In genomic region chr7:103279636-103279962, GRCh38 we compare ENCODE assay signal across 8 cellular contexts. TPM values are rescaled to one million over a fixed set of nuclear protein-coding genes. Genes with fewer than 3 reads are reported as not detected.
DNase-seq lines count a peak whose midpoint lies in the region; ATAC-seq, FAIRE-seq and TF ChIP-seq lines count a peak whose summit lies in the region.
"Not testable (repeated sequence)": the region's sequence is repeated elsewhere in the genome, so short reads cannot be mapped to it uniquely, and the experiment has no call there.

No MANE protein-coding gene starts in this region.

- H2AFZ ChIP-seq in endothelial cell of umbilical vein (ENCODE audit: low read depth, low read length) = peak overlapping the region; percentile 99

- H3K27ac Mint-ChIP-seq in Caco-2 (ENCODE audit: unreplicated experiment) = not testable (repeated sequence)
- H3K27ac Mint-ChIP-seq in activated CD4-positive, alpha-beta memory T cell treated with anti-CD3 and anti-CD28 coated beads for 36 hours = peak overlapping the region; percentile 89

- dilution Hi-C loops in endothelial cell of umbilical vein (cut with MboI; ENCODE audit: extremely low pct_ligation_motif_present, low sequenced_read_pairs) = not testable (repeated sequence)

- H3K9me3 Mint-ChIP-seq in Caco-2 (ENCODE audit: unreplicated experiment); activated CD4-positive, alpha-beta memory T cell treated with anti-CD3 and anti-CD28 coated beads for 36 hours: not testable (repeated sequence)

- TF ChIP-seq CTCF in Caco-2 (IDR thresholded peaks at IDR 0.05; ENCODE audit: insufficient read depth in 1 of 2, low read depth in 1 of 2, low read length in 1 of 2, severe bottlenecking in 1 of 2, unreplicated experiment in 1 of 2); endothelial cell of umbilical vein (IDR thresholded peaks at IDR 0.05; ENCODE audit: extremely low read depth in 1 of 2, insufficient read depth in 1 of 2, low read depth in 1 of 2, low read length in 2 of 2); lower leg skin (IDR thresholded peaks at IDR 0.05); spleen (IDR thresholded peaks at IDR 0.05 in 8 of 11, conservative IDR thresholded peaks at IDR 0.05 in 3 of 11): not testable (repeated sequence)

- H3K9ac ChIP-seq in endothelial cell of umbilical vein (replicated peaks; ENCODE audit: extremely low read depth, insufficient read depth, low read length) = not testable (repeated sequence)

- not testable (repeated sequence) for H3K4me1 ChIP-seq in Caco-2; endothelial cell of umbilical vein (ENCODE audit: control insufficient read depth, extremely low read depth, insufficient read depth, low read length)
- H3K4me1 ChIP-seq in spleen = peaks cover 0 to 24% (median 18%) of the 10 kb centered on the region in 6 donors

- not testable (repeated sequence) for H3K79me2 ChIP-seq in endothelial cell of umbilical vein (ENCODE audit: control insufficient read depth, insufficient read depth, low read length)

- POLR2A ChIA-PET in Caco-2 (lab: Charles Lee); endothelial cell of umbilical vein (lab: Charles Lee): not testable (repeated sequence)
- POLR2A ChIA-PET in activated CD4-positive, alpha-beta memory T cell treated with anti-CD3 and anti-CD28 coated beads for 36 hours (lab: Charles Lee) = interaction anchor here (0.7 to 1.6 kb wide), 2 partner anchors 204 to 205 kb away, joined by 3 to 6 read pairs; partner anchors contain the start of genes ARMC10 and FBXL13

- H3K4me3 ChIP-seq in Caco-2 (ENCODE audit: low read depth, low read length) (peak overlapping the region; percentile 44), endothelial cell of umbilical vein (replicated peaks in 1 of 3; ENCODE audit: insufficient read depth in 1 of 3, low read depth in 1 of 3, low read length in 3 of 3) (peak overlapping the region; percentile 41 to 52 (median 44)), lower leg skin (ENCODE audit: low read depth, poor library complexity, severe bottlenecking) (peak overlapping the region; percentile 42), spleen (peak overlapping the region; percentile 24 to 91 (median 69))

- not testable (repeated sequence) for BruUV-seq in Caco-2 (replicated peaks; lab: Mats Ljungman, UMichigan); endothelial cell of umbilical vein (replicated peaks; lab: Mats Ljungman, UMichigan)

- not testable (repeated sequence) for TF ChIP-seq POLR2A in endothelial cell of umbilical vein (IDR thresholded peaks at IDR 0.05; ENCODE audit: low read depth, low read length); lower leg skin (IDR thresholded peaks at IDR 0.05); spleen (IDR thresholded peaks at IDR 0.05)

- not testable (repeated sequence) for FAIRE-seq in endothelial cell of umbilical vein (lab: Jason Lieb, UNC)

- WGBS in lower leg skin, 2 donors = 1% methylated on average over 12 of the region's 12 CpGs
- WGBS in spleen, 5 donors = 0 to 2% (median 2%) methylated on average over 12 of the region's 12 CpGs

- peak overlapping the region; percentile 80 for H3K4me3 Mint-ChIP-seq in Caco-2 (ENCODE audit: unreplicated experiment)
- H3K4me3 Mint-ChIP-seq in activated CD4-positive, alpha-beta memory T cell treated with anti-CD3 and anti-CD28 coated beads for 36 hours = peak overlapping the region; percentile 96

- ATAC-seq in GM21390 (IDR thresholded peaks at IDR 0.05; ENCODE audit: unreplicated experiment) = peak; percentile 37
- peak; percentile 33 for ATAC-seq in HG03175 (IDR thresholded peaks at IDR 0.05; ENCODE audit: unreplicated experiment)

- not testable (repeated sequence) for DNase-seq in Caco-2; activated CD4-positive, alpha-beta memory T cell treated with anti-CD3 and anti-CD28 coated beads for 36 hours; lower leg skin (ENCODE audit: low spot score in 2 of 2); spleen
- peak; percentile 26 for DNase-seq in NCI-H2171 (lab: John Stamatoyannopoulos, UW)
- DNase-seq in endothelial cell of umbilical vein (ENCODE audit: low read depth, low spot score) = peak; percentile 7

- intact Hi-C loops in Caco-2 (cut with micrococcal nuclease; ENCODE audit: unreplicated experiment); endothelial cell of umbilical vein (cut with micrococcal nuclease); lower leg skin (cut with DNase I; ENCODE audit: low total_unique reads); spleen (cut with DNase I; ENCODE audit: low total_unique reads): not testable (repeated sequence)
- intact Hi-C loops in activated CD4-positive, alpha-beta memory T cell treated with anti-CD3 and anti-CD28 coated beads for 36 hours (cut with micrococcal nuclease) = loop anchor here (10.0 kb wide), 1 partner anchor 135 kb away; the partner anchor contains the start of gene NAPEPLD

- H3K27me3 ChIP-seq in Caco-2 (replicated peaks; ENCODE audit: control insufficient read depth, insufficient read depth, low read length); endothelial cell of umbilical vein (ENCODE audit: control insufficient read depth in 2 of 2, insufficient read depth in 2 of 2, low read length in 2 of 2); spleen (replicated peaks in 1 of 7): not testable (repeated sequence)

- H3K9me3 ChIP-seq in Caco-2; endothelial cell of umbilical vein (replicated peaks; ENCODE audit: control insufficient read depth, insufficient read depth, low read length); spleen: not testable (repeated sequence)

- H3K36me3 ChIP-seq in Caco-2 (ENCODE audit: control insufficient read depth, insufficient read depth, low read length); endothelial cell of umbilical vein (ENCODE audit: control insufficient read depth in 2 of 2, extremely low read depth in 1 of 2, insufficient read depth in 2 of 2, low read length in 2 of 2); spleen: not testable (repeated sequence)

- H3K36me3 Mint-ChIP-seq in Caco-2 (ENCODE audit: insufficient read depth, unreplicated experiment); activated CD4-positive, alpha-beta memory T cell treated with anti-CD3 and anti-CD28 coated beads for 36 hours: not testable (repeated sequence)

- CTCF ChIA-PET in Caco-2 (lab: Charles Lee) = interaction anchor here (0.6 kb wide), 1 partner anchor 181 kb away, joined by 3 read pairs; no protein-coding TSS in a partner anchor
- CTCF ChIA-PET in activated CD4-positive, alpha-beta memory T cell treated with anti-CD3 and anti-CD28 coated beads for 36 hours (lab: Charles Lee); endothelial cell of umbilical vein (lab: Charles Lee): not testable (repeated sequence)

- H3K27me3 Mint-ChIP-seq in Caco-2 (ENCODE audit: insufficient read depth, unreplicated experiment); activated CD4-positive, alpha-beta memory T cell treated with anti-CD3 and anti-CD28 coated beads for 36 hours: not testable (repeated sequence)

- not testable (repeated sequence) for H3K9me1 ChIP-seq in endothelial cell of umbilical vein (replicated peaks; ENCODE audit: control insufficient read depth, extremely low read depth, insufficient read depth, low read length)

- H4K20me1 ChIP-seq in endothelial cell of umbilical vein (replicated peaks; ENCODE audit: control insufficient read depth, extremely low read depth, insufficient read depth, low read length) = not testable (repeated sequence)

- H3K4me2 ChIP-seq in endothelial cell of umbilical vein (ENCODE audit: insufficient read depth, low read length) = peak overlapping the region; percentile 85

- H3K4me1 Mint-ChIP-seq in Caco-2 (ENCODE audit: low read depth, unreplicated experiment) = not testable (repeated sequence)
- peaks cover 20% of the 10 kb centered on the region for H3K4me1 Mint-ChIP-seq in activated CD4-positive, alpha-beta memory T cell treated with anti-CD3 and anti-CD28 coated beads for 36 hours (ENCODE audit: low read depth)

- not testable (repeated sequence) for H3K27ac ChIP-seq in endothelial cell of umbilical vein (ENCODE audit: insufficient read depth, low read depth, low read length)
- peak overlapping the region in 4 of 8 donors; percentile 38 to 83 (median 74) for H3K27ac ChIP-seq in spleen

RNA-seq across cellular contexts. Expression of gene PMPCB, which starts 17.6 kb away (rescaled TPM):
- total RNA-seq in Caco-2 (2022) = 77.6 and 90.9 TPM in 2 replicates
- 10 to 100 TPM; 81.9 to 85.0 TPM for total RNA-seq in activated CD4-positive, alpha-beta memory T cell treated with anti-CD3 and anti-CD28 coated beads for 36 hours
- total RNA-seq in endothelial cell of umbilical vein = 36.8 and 39.7 TPM in 2 replicates
- polyA plus RNA-seq in endothelial cell of umbilical vein = 25.3 and 30.0 TPM in 2 replicates
- 39.8 and 42.1 TPM in 2 replicates for polyA plus RNA-seq in endothelial cell of umbilical vein (2011; cell fraction: cytosol; rRNA removed)
- polyA plus RNA-seq in endothelial cell of umbilical vein (2011; cell fraction: nucleus; rRNA removed) = 67.1 and 83.8 TPM in 2 replicates
- 32.9 and 45.8 TPM in 2 replicates for polyA plus RNA-seq in endothelial cell of umbilical vein (2012)
- polyA minus RNA-seq in endothelial cell of umbilical vein = 25.0 and 32.5 TPM in 2 replicates
- 32.1 TPM for polyA minus RNA-seq in endothelial cell of umbilical vein (2011; cell fraction: cytosol; rRNA and poly(A)+ RNA removed)
- polyA minus RNA-seq in endothelial cell of umbilical vein (2011; cell fraction: nucleus; rRNA and poly(A)+ RNA removed) = 18.7 and 22.8 TPM in 2 replicates
- total RNA-seq in lower leg skin = 10 to 100 TPM; 43.3 to 49.5 (median 47.5) TPM
- total RNA-seq in spleen = 10 to 100 TPM; 46.5 to 58.5 (median 48.9) TPM
- polyA plus RNA-seq in spleen = 10 to 100 TPM; 42.3 to 54.5 (median 49.2) TPM
